In genomic region chr1:212254853-212255363, GRCh38 we compare ENCODE assay signal across 13 cellular contexts. TPM values are rescaled to one million over a fixed set of nuclear protein-coding genes. Genes with fewer than 3 reads are reported as not detected.
DNase-seq lines count a peak whose midpoint lies in the region; ATAC-seq and TF ChIP-seq lines count a peak whose summit lies in the region.
"Had no signal": no experiment of that assay in that cellular context is flagged by ENCODE, and none has a peak within 500 bp of the region (broad histone marks: within the 10 kb centered on the region; RNA-seq: fewer than 3 reads in every experiment).

No MANE protein-coding gene starts in this region.

- H3K9me3 ChIP-seq in lower lobe of right lung = no peaks in the 10 kb centered on the region
- no peaks in the 10 kb centered on the region for H3K9me3 ChIP-seq in ovary

- no TSS peak for BruUV-seq in Calu3 (replicated peaks; lab: Mats Ljungman, UMichigan)

- H3K36me3 Mint-ChIP-seq in Calu3 (ENCODE audit: insufficient read depth, unreplicated experiment) = no peaks in the 10 kb centered on the region
- H3K36me3 Mint-ChIP-seq in activated T-helper 17 cell treated with anti-CD3 and anti-CD28 coated beads, Interleukin-2, amount 50 U/mL, for 72 hours (ENCODE audit: low read depth) = no peaks in the 10 kb centered on the region

- H3K27me3 Mint-ChIP-seq in Calu3 (ENCODE audit: unreplicated experiment) = peaks cover 13% of the 10 kb centered on the region
- H3K27me3 Mint-ChIP-seq in activated T-helper 17 cell treated with anti-CD3 and anti-CD28 coated beads, Interleukin-2, amount 50 U/mL, for 72 hours = no peaks in the 10 kb centered on the region

- H3K4me3 ChIP-seq in AG10803 (ENCODE audit: low read length) = no peak overlapping the region
- H3K4me3 ChIP-seq in lower lobe of right lung = no peak overlapping the region
- H3K4me3 ChIP-seq in ovary = no peak overlapping the region
- H3K4me3 ChIP-seq: cardiac muscle cell had no signal

- no peaks in the 10 kb centered on the region for H3K9me3 Mint-ChIP-seq in Calu3 (ENCODE audit: low read depth, unreplicated experiment)
- H3K9me3 Mint-ChIP-seq in activated T-helper 17 cell treated with anti-CD3 and anti-CD28 coated beads, Interleukin-2, amount 50 U/mL, for 72 hours = peaks cover 3% of the 10 kb centered on the region

- no peak for TF ChIP-seq POLR2A in ovary (IDR thresholded peaks at IDR 0.05)

- TF ChIP-seq CTCF in AG10803 (conservative IDR thresholded peaks at IDR 0.05; ENCODE audit: low read length) = no peak
- TF ChIP-seq CTCF in Calu3 (IDR thresholded peaks at IDR 0.05; ENCODE audit: unreplicated experiment) = no peak
- TF ChIP-seq CTCF in lower lobe of right lung (IDR thresholded peaks at IDR 0.05) = no peak
- no peak for TF ChIP-seq CTCF in ovary (IDR thresholded peaks at IDR 0.05)

- peak overlapping the region; percentile 0 for H3K27ac Mint-ChIP-seq in Calu3 (ENCODE audit: unreplicated experiment)
- peak overlapping the region; percentile 76 for H3K27ac Mint-ChIP-seq in activated T-helper 17 cell treated with anti-CD3 and anti-CD28 coated beads, Interleukin-2, amount 50 U/mL, for 72 hours

- H3K27ac ChIP-seq in lower lobe of right lung (peak overlapping the region; percentile 60), ovary (no peak overlapping the region)
- H3K27ac ChIP-seq: cardiac muscle cell had no signal

- H3K4me1 Mint-ChIP-seq in Calu3 (ENCODE audit: low read depth, unreplicated experiment) = peaks cover 21% of the 10 kb centered on the region
- peaks cover 45% of the 10 kb centered on the region for H3K4me1 Mint-ChIP-seq in activated T-helper 17 cell treated with anti-CD3 and anti-CD28 coated beads, Interleukin-2, amount 50 U/mL, for 72 hours

- H3K27me3 ChIP-seq in lower lobe of right lung (ENCODE audit: low read depth) = no peaks in the 10 kb centered on the region
- H3K27me3 ChIP-seq in ovary = no peaks in the 10 kb centered on the region
- H3K27me3 ChIP-seq: cardiac muscle cell had no signal

- H3K4me3 Mint-ChIP-seq in Calu3 (ENCODE audit: low read depth, unreplicated experiment) = no peak overlapping the region
- H3K4me3 Mint-ChIP-seq in activated T-helper 17 cell treated with anti-CD3 and anti-CD28 coated beads, Interleukin-2, amount 50 U/mL, for 72 hours = peak overlapping the region; percentile 59

- CTCF ChIA-PET in Calu3 (lab: Charles Lee) = interaction anchor here (0.7 to 1.6 kb wide), 4 partner anchors 16 to 37 kb away, joined by 3 to 5 read pairs (median 4); no protein-coding TSS in a partner anchor

- H3K4me1 ChIP-seq in lower lobe of right lung (peaks cover 23% of the 10 kb centered on the region), ovary (ENCODE audit: insufficient read depth) (no peaks in the 10 kb centered on the region)

- no peak for TF ChIP-seq EP300 in ovary (IDR thresholded peaks at IDR 0.05)

- H3K36me3 ChIP-seq in lower lobe of right lung (no peaks in the 10 kb centered on the region), ovary (no peaks in the 10 kb centered on the region)
- H3K36me3 ChIP-seq: cardiac muscle cell had no signal

- WGBS in ovary, 3 donors = 57 to 66% (median 65%) methylated on average over 7 of the region's 7 CpGs

- intact Hi-C loops in Calu3 (cut with micrococcal nuclease; ENCODE audit: unreplicated experiment) (no loop called here), lower lobe of right lung (cut with DNase I) (no loop called here), ovary (cut with DNase I) (no loop called here)

- ATAC-seq in activated T-helper 17 cell treated with anti-CD3 and anti-CD28 coated beads, Interleukin-2, amount 50 U/mL, for 72 hours (replicated peaks) = peak; percentile 49
- ATAC-seq in lower lobe of right lung = no peak

- DNase-seq in AG10803 (ENCODE audit: low read depth) (peak; percentile 24), Calu3 (no peak), lower lobe of right lung (no peak), ovary (no peak), middle frontal gyrus (ENCODE audit: extremely low spot score, low spot score) (no peak), HPDE6-E6E7 (ENCODE audit: extremely low spot score) (no peak), DMS79 treated with DMSO at 0.1 percent for 48 hours (lab: John Stamatoyannopoulos, UW) (no peak)
- DNase-seq: activated CD8-positive, alpha-beta memory T cell treated with anti-CD3 and anti-CD28 coated beads, Interleukin-2, amount 50 U/mL, for 4 hours; erythroblast; NCI-H2107; small intestine had no signal

RNA-seq across cellular contexts. Expression of gene PPP2R5A, which starts 30.3 kb away (rescaled TPM):
- total RNA-seq in Calu3 (2022) (42.9 and 45.2 TPM in 2 replicates), lower lobe of right lung (91.5 TPM), ovary (10 to 100 TPM; 17.4 to 20.9 (median 19.0) TPM)
- total RNA-seq in activated T-helper 17 cell treated with anti-CD3 and anti-CD28 coated beads, Interleukin-2, amount 50 U/mL, for 72 hours = 10 to 100 TPM; 33.6 to 34.9 TPM
- 10 to 100 TPM; 16.6 to 34.3 TPM for polyA plus RNA-seq in ovary
